In genomic region chr17:28726912-28727726, GRCh38 we compare ENCODE assay signal across 1 cellular context.
TF ChIP-seq lines count a peak whose summit lies in the region.

No MANE protein-coding gene starts in this region.

TF ChIP-seq in K562, 482 proteins besides CTCF, POLR2A, EP300 and RAD21 (continued from another document and continues in another):
- TF ChIP-seq DLX4 (CRISPR knock-in tag; IDR thresholded peaks at IDR 0.05) (no peak), EWSR1 (IDR thresholded peaks at IDR 0.05; ENCODE audit: borderline replicate concordance, low read depth, partially characterized antibody) (no peak), MCM3 (IDR thresholded peaks at IDR 0.05) (no peak), ZNF277 (CRISPR knock-in tag; IDR thresholded peaks at IDR 0.05; ENCODE audit: borderline replicate concordance) (no peak), TAF7 (tag; IDR thresholded peaks at IDR 0.05) (no peak; the same call in 1 of the 2 replicates), MECOM (CRISPR knock-in tag; IDR thresholded peaks at IDR 0.05) (no peak), E2F1 (CRISPR knock-in tag; IDR thresholded peaks at IDR 0.05) (no peak), PKNOX1 (IDR thresholded peaks at IDR 0.05) (peak; percentile 11), PREB (CRISPR knock-in tag; IDR thresholded peaks at IDR 0.05) (no peak), POLR2H (tag; IDR thresholded peaks at IDR 0.05; ENCODE audit: low read depth) (no peak), FUS (optimal IDR thresholded peaks at IDR 0.05; ENCODE audit: low read depth, low read length) (no peak), KLF6 (CRISPR knock-in tag; IDR thresholded peaks at IDR 0.05; ENCODE audit: borderline replicate concordance) (no peak), ELF1 (tag; IDR thresholded peaks at IDR 0.05) (no peak), ZNF830 (CRISPR knock-in tag; IDR thresholded peaks at IDR 0.05) (no peak), SRSF7 (optimal IDR thresholded peaks at IDR 0.05; ENCODE audit: low read depth, low read length) (no peak), ZNF212 (CRISPR knock-in tag; IDR thresholded peaks at IDR 0.05) (0 out of 2 replicates have a peak, but pooled peaks have one; percentile 5), ILK (tag; IDR thresholded peaks at IDR 0.05; ENCODE audit: borderline replicate concordance, low read depth) (no peak), HINFP (tag; conservative IDR thresholded peaks at IDR 0.05; ENCODE audit: low read depth) (no peak), E2F4 (CRISPR knock-in tag; IDR thresholded peaks at IDR 0.05; ENCODE audit: low read depth) (0 out of 2 replicates have a peak, but pooled peaks have one; percentile 42), ZNF512 (tag; IDR thresholded peaks at IDR 0.05) (peak; percentile 33; the same call in 1 of the 2 replicates), CHD7 (IDR thresholded peaks at IDR 0.05; ENCODE audit: low read depth, low read length) (no peak), UBTF (IDR thresholded peaks at IDR 0.05; ENCODE audit: borderline replicate concordance in 1 of 2, low read depth in 2 of 2, low read length in 2 of 2) (no peak), HNRNPUL1 (IDR thresholded peaks at IDR 0.05; ENCODE audit: low read length) (no peak), SIRT6 (IDR thresholded peaks at IDR 0.05; ENCODE audit: low read depth, low read length) (no peak), ZNF121 (CRISPR knock-in tag; conservative IDR thresholded peaks at IDR 0.05) (no peak), HDGF (IDR thresholded peaks at IDR 0.05) (no peak), ZNF644 (tag; IDR thresholded peaks at IDR 0.05; ENCODE audit: low read depth) (peak; percentile 67; the same call in 1 of the 2 replicates), ASH1L (IDR thresholded peaks at IDR 0.05; ENCODE audit: borderline replicate concordance, low read depth, partially characterized antibody) (peak; percentile 18)
